In genomic region chr17:77453613-77454559, GRCh38 we compare ENCODE assay signal across 8 cellular contexts.
A peak's percentile ranks its signal among the peaks of the same experiment; 100 is the strongest.
DNase-seq lines count a peak whose midpoint lies in the region; ATAC-seq and TF ChIP-seq lines count a peak whose summit lies in the region.

No MANE protein-coding gene starts in this region.

- peaks cover 50% of the 10 kb centered on the region for H3K36me3 Mint-ChIP-seq in T-helper 1 cell treated with Interleukin-12 subunit alpha and Interleukin-12 subunit beta and Interleukin-4 antibody, amounts not matched to agents 30 μg/mL and 1 μg/mL, for 36 hours (ENCODE audit: low read depth)
- peaks cover 4% of the 10 kb centered on the region for H3K36me3 Mint-ChIP-seq in endothelial cell (ENCODE audit: low read depth, unreplicated experiment)

- peak overlapping the region; percentile 16 to 54 (median 43) for H3K4me3 ChIP-seq in skin epidermis

- peak overlapping the region; percentile 100 for H3K4me3 Mint-ChIP-seq in T-helper 1 cell treated with Interleukin-12 subunit alpha and Interleukin-12 subunit beta and Interleukin-4 antibody, amounts not matched to agents 30 μg/mL and 1 μg/mL, for 36 hours
- H3K4me3 Mint-ChIP-seq in endothelial cell (ENCODE audit: unreplicated experiment): peak overlapping the region; percentile 65

- no peaks in the 10 kb centered on the region for H3K27me3 Mint-ChIP-seq in T-helper 1 cell treated with Interleukin-12 subunit alpha and Interleukin-12 subunit beta and Interleukin-4 antibody, amounts not matched to agents 30 μg/mL and 1 μg/mL, for 36 hours (ENCODE audit: low read depth)
- H3K27me3 Mint-ChIP-seq in endothelial cell (ENCODE audit: unreplicated experiment): peaks cover 37% of the 10 kb centered on the region

- H3K27ac ChIP-seq in skin epidermis: peak overlapping the region in 20 of 21 experiments; percentile 53 to 99 (median 87)

- TF ChIP-seq POLR2A in GM19193 (IDR thresholded peaks at IDR 0.05; ENCODE audit: extremely low read depth, insufficient read depth, insufficient read length): peak; percentile 62

- TF ChIP-seq CTCF in endothelial cell (IDR thresholded peaks at IDR 0.05; ENCODE audit: unreplicated experiment): no peak

- peak overlapping the region; percentile 96 for H3K27ac Mint-ChIP-seq in T-helper 1 cell treated with Interleukin-12 subunit alpha and Interleukin-12 subunit beta and Interleukin-4 antibody, amounts not matched to agents 30 μg/mL and 1 μg/mL, for 36 hours
- peak overlapping the region; percentile 82 for H3K27ac Mint-ChIP-seq in endothelial cell (ENCODE audit: unreplicated experiment)

- peaks cover 67% of the 10 kb centered on the region for H3K4me1 Mint-ChIP-seq in T-helper 1 cell treated with Interleukin-12 subunit alpha and Interleukin-12 subunit beta and Interleukin-4 antibody, amounts not matched to agents 30 μg/mL and 1 μg/mL, for 36 hours (ENCODE audit: low read depth)
- peaks cover 72% of the 10 kb centered on the region for H3K4me1 Mint-ChIP-seq in endothelial cell (ENCODE audit: unreplicated experiment)

- ATAC-seq in GM21423 (IDR thresholded peaks at IDR 0.05; ENCODE audit: unreplicated experiment) (no peak), GM18909 (IDR thresholded peaks at IDR 0.05; ENCODE audit: poor library complexity, unreplicated experiment) (no peak)

- no peaks in the 10 kb centered on the region for H3K9me3 Mint-ChIP-seq in T-helper 1 cell treated with Interleukin-12 subunit alpha and Interleukin-12 subunit beta and Interleukin-4 antibody, amounts not matched to agents 30 μg/mL and 1 μg/mL, for 36 hours
- H3K9me3 Mint-ChIP-seq in endothelial cell (ENCODE audit: unreplicated experiment): no peaks in the 10 kb centered on the region

- DNase-seq in endothelial cell (ENCODE audit: low spot score): no peak
- no peak for DNase-seq in NCI-H2196 treated with DMSO at 0.1 percent for 48 hours (lab: John Stamatoyannopoulos, UW; ENCODE audit: unreplicated experiment)
- no peak for DNase-seq in DMS 273 treated with DMSO at 0.1 percent for 48 hours (lab: John Stamatoyannopoulos, UW)
